ENCODE assay signal across 20 cellular contexts in the genomic region with DNA sequence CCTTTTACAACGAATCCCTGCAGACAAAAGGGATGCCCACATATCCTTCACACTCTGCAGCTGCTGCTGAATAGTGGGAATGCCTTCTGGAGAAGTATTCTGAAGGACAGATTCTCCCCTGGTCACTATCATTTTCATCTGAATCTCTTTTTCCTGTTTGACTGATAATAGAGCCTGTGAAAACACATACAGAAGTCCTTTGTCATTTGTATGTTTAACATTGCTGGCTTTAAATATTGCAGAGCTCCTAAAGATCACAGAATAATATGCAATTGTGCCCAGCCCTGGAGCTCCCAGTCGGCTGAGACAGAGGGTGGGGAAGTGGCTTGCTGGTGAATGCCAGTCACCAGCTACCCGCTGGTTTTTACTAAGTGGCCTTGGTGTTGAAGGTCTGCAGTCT.
"Had no signal": no experiment of that assay in that cellular context is flagged by ENCODE, and none has a peak within 500 bp of the region (broad histone marks: within the 10 kb centered on the region; RNA-seq: fewer than 3 reads in every experiment).

No MANE protein-coding gene starts in this region.

- H3K36me3 ChIP-seq: WERI-Rb-1 had no signal

- H3K4me3 ChIP-seq: adrenal gland, SJSA1 had no signal

- H3K27ac ChIP-seq: adrenal gland, SJSA1, WERI-Rb-1 had no signal

- ATAC-seq: activated CD4-positive, alpha-beta T cell treated with anti-CD3 and anti-CD28 coated beads for 36 hours; activated CD8-positive, alpha-beta T cell treated with anti-CD3 and anti-CD28 coated beads, Interleukin-2, amount 10 ng/mL, durations not matched to agents 7 days and 5 days; PC-3 had no signal

- H3K4me1 ChIP-seq: SJSA1 had no signal

- H3K27me3 ChIP-seq: adrenal gland, SJSA1 had no signal

- H3K9me3 ChIP-seq: adrenal gland, SJSA1 had no signal

- DNase-seq: activated CD4-positive, alpha-beta T cell treated with anti-CD3 and anti-CD28 coated beads for 36 hours; activated CD4-positive, alpha-beta T cell treated with anti-CD3 and anti-CD28 coated beads, Interleukin-2, amount 50 U/mL, for 4 hours; activated CD8-positive, alpha-beta memory T cell treated with anti-CD3 and anti-CD28 coated beads, Interleukin-2, amount 50 U/mL, for 48 hours; activated CD8-positive, alpha-beta T cell treated with anti-CD3 and anti-CD28 coated beads, Interleukin-2, amount 10 ng/mL, durations not matched to agents 7 days and 5 days; activated naive CD4-positive, alpha-beta T cell treated with anti-CD3 and anti-CD28 coated beads, Interleukin-2, amount 50 U/mL, for 16 hours; activated naive CD8-positive, alpha-beta T cell treated with anti-CD3 and anti-CD28 coated beads, Interleukin-2, amount 10 ng/mL, durations not matched to agents 7 days and 5 days; activated T-cell treated with anti-CD3 and anti-CD28 coated beads, Interleukin-2, amount 50 U/mL, for 1 hour; Kasumi-1; NCI-H1105 treated with DMSO at 0.1 percent for 48 hours; NCI-H1436 treated with DMSO at 0.1 percent for 48 hours; NCI-H187; NCI-H2081; NCI-H510A treated with DMSO at 0.1 percent for 48 hours; NCI-H69; PC-3; SHP77; T-helper 1 cell; WERI-Rb-1 had no signal
